In the genomic region with DNA sequence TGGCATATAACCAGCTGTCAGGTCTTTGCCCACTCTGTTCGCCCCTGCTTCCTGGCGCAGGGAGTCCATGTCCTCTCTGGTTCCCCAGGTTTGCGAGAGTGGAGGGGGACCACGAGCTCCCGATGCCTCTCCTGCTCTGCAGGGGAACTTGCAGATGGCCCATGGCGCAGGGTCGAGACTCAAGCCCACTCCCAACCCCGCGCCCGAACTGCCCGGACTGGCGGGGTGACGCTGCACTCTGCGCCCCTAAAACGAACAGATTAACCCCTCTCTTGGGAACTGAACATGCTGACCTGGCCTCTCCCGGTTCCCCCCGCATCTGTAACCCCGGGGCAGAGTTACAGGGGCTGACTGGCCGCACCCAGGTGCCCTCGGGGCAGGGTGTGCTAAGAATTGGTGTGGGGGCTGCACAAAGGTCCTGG, we compare ENCODE assay signal across 8 cellular contexts. TPM values are rescaled to one million over a fixed set of nuclear protein-coding genes. Genes with fewer than 3 reads are reported as not detected.
DNase-seq lines count a peak whose midpoint lies in the region; ATAC-seq, FAIRE-seq and TF ChIP-seq lines count a peak whose summit lies in the region.

No MANE protein-coding gene starts in this region.

- H3K4me1 Mint-ChIP-seq in H9 (peaks cover 19 to 20% of the 10 kb centered on the region in 2 experiments), T-helper 17 cell (peaks cover 22% of the 10 kb centered on the region)

- H3T11ph ChIP-seq in H9 (ENCODE audit: low read length): no peak overlapping the region

- H3K4me2 ChIP-seq in H9 (ENCODE audit: insufficient read depth, insufficient read length, low read length): peak overlapping the region; percentile 49
- peak overlapping the region; percentile 92 for H3K4me2 ChIP-seq in hepatocyte
- H3K4me2 ChIP-seq in smooth muscle cell: peak overlapping the region; percentile 92

- ATAC-seq in T-helper 17 cell: no peak

- H3K27ac Mint-ChIP-seq in H9 (no peak overlapping the region), T-helper 17 cell (peak overlapping the region; percentile 84)

- H3K18ac ChIP-seq in H9 (ENCODE audit: insufficient read length, low read depth, low read length): no peak overlapping the region

- H3K9ac ChIP-seq in H9 (ENCODE audit: extremely low read depth, insufficient read length, low read length) (no peak overlapping the region), smooth muscle cell (ENCODE audit: low read depth) (peak overlapping the region; percentile 42)

- H3K9me3 Mint-ChIP-seq in H9: no peaks in the 10 kb centered on the region

- H3K23ac ChIP-seq in H9 (ENCODE audit: insufficient read length, low read depth, low read length): no peak overlapping the region

- no peak overlapping the region for H3K4ac ChIP-seq in H9 (ENCODE audit: low read depth, low read length)

- H4K20me1 ChIP-seq in H9 (ENCODE audit: control insufficient read depth, insufficient read depth, insufficient read length): no peaks in the 10 kb centered on the region
- no peaks in the 10 kb centered on the region for H4K20me1 ChIP-seq in hepatocyte (ENCODE audit: insufficient read depth, poor library complexity, severe bottlenecking)
- no peaks in the 10 kb centered on the region for H4K20me1 ChIP-seq in smooth muscle cell (ENCODE audit: low read depth)

- H3F3A ChIP-seq in smooth muscle cell (ENCODE audit: low read depth): no peaks in the 10 kb centered on the region

- no CpG with 5 or more reads among the region's 20 CpGs for whole genome bisulfite sequencing in H9 (ENCODE audit: extremely low coverage, insufficient read length, low lambda C conversion rate)
- 19% methylated on average over 19 of the region's 20 CpGs for WGBS in hepatocyte (ENCODE audit: low lambda C conversion rate, missing lambda C conversion rate)
- 18% methylated on average over 20 of the region's 20 CpGs for WGBS in smooth muscle cell (ENCODE audit: low lambda C conversion rate)

- no peak overlapping the region for H2BK20ac ChIP-seq in H9 (ENCODE audit: low read depth, low read length, poor library complexity, severe bottlenecking)

- DNase-seq in H9: no peak
- no peak for DNase-seq in T-helper 17 cell
- DNase-seq in hepatocyte (ENCODE audit: low spot score): no peak
- DNase-seq in smooth muscle cell (lab: John Stamatoyannopoulos, UW; ENCODE audit: unreplicated experiment): no peak
- DNase-seq in GM12892 (ENCODE audit: insufficient read length): no peak
- DNase-seq in GM12891 (ENCODE audit: insufficient read length, low spot score): no peak
- no peak for DNase-seq in GDM1 (lab: John Stamatoyannopoulos, UW)
- DNase-seq in NCI-H510A treated with DMSO at 0.1 percent for 48 hours (lab: John Stamatoyannopoulos, UW): no peak

- H3K9me2 ChIP-seq in hepatocyte (replicated peaks; ENCODE audit: insufficient read depth): no peaks in the 10 kb centered on the region

- H3K79me2 ChIP-seq in H9 (ENCODE audit: insufficient read depth, low read length): no peaks in the 10 kb centered on the region
- H3K79me2 ChIP-seq in hepatocyte: peaks cover 9% of the 10 kb centered on the region
- H3K79me2 ChIP-seq in smooth muscle cell (ENCODE audit: low read depth): no peaks in the 10 kb centered on the region

- no peak overlapping the region for H2BK12ac ChIP-seq in H9 (ENCODE audit: insufficient read length, low read depth, low read length)

- no peak overlapping the region for H2BK5ac ChIP-seq in H9 (ENCODE audit: insufficient read length, low read length)

- TF ChIP-seq CTCF in H9 (conservative IDR thresholded peaks at IDR 0.05): no peak
- TF ChIP-seq CTCF in hepatocyte (IDR thresholded peaks at IDR 0.05; ENCODE audit: poor library complexity): no peak
- no peak for TF ChIP-seq CTCF in smooth muscle cell (IDR thresholded peaks at IDR 0.05; ENCODE audit: borderline replicate concordance, insufficient read depth, poor library complexity, severe bottlenecking)

- no peak overlapping the region for H3K14ac ChIP-seq in H9 (ENCODE audit: insufficient read depth, low read length)

- no peak overlapping the region for H2BK120ac ChIP-seq in H9 (ENCODE audit: low read depth, low read length, poor library complexity, severe bottlenecking)

- H3K4me1 ChIP-seq in H9 (ENCODE audit: insufficient read depth, low read length) (no peaks in the 10 kb centered on the region), hepatocyte (ENCODE audit: insufficient read depth) (peaks cover 7% of the 10 kb centered on the region), smooth muscle cell (ENCODE audit: low read depth) (peaks cover 4% of the 10 kb centered on the region)

- no peak overlapping the region for H3K56ac ChIP-seq in H9 (ENCODE audit: insufficient read length, low read depth, low read length)

- TF ChIP-seq POLR2A in GM12892 (IDR thresholded peaks at IDR 0.05; ENCODE audit: low read depth, low read length) (no peak), GM12891 (IDR thresholded peaks at IDR 0.05; ENCODE audit: low read depth, low read length) (no peak)

- FAIRE-seq in GM12892 (lab: Jason Lieb, UNC) (no peak), GM12891 (lab: Jason Lieb, UNC) (no peak)

- H3K23me2 ChIP-seq in H9 (ENCODE audit: insufficient read length, low read depth, low read length, poor library complexity, severe bottlenecking): peaks cover 16% of the 10 kb centered on the region

- H3K4me3 ChIP-seq in hepatocyte (peak overlapping the region; percentile 96), smooth muscle cell (peak overlapping the region; percentile 86)

- H3K4me3 Mint-ChIP-seq in H9: peak overlapping the region; percentile 88 to 93
- H3K4me3 Mint-ChIP-seq in T-helper 17 cell: peak overlapping the region; percentile 98

- no peaks in the 10 kb centered on the region for H3K36me3 ChIP-seq in hepatocyte (replicated peaks; ENCODE audit: insufficient read depth, low read depth)
- H3K36me3 ChIP-seq in smooth muscle cell (ENCODE audit: low read depth): no peaks in the 10 kb centered on the region

- no peak overlapping the region for H2BK15ac ChIP-seq in H9 (ENCODE audit: low read depth, low read length)

- H2AFZ ChIP-seq in H9 (ENCODE audit: low read length): no peak overlapping the region
- peak overlapping the region; percentile 81 for H2AFZ ChIP-seq in hepatocyte
- H2AFZ ChIP-seq in smooth muscle cell (ENCODE audit: low read depth): peak overlapping the region; percentile 81

- no peak overlapping the region for H3K27ac ChIP-seq in H9 (ENCODE audit: insufficient read length, low read depth, low read length)
- H3K27ac ChIP-seq in hepatocyte: no peak overlapping the region
- no peak overlapping the region for H3K27ac ChIP-seq in smooth muscle cell (ENCODE audit: low read depth)

- no peak overlapping the region for H4K91ac ChIP-seq in H9 (ENCODE audit: insufficient read length, low read depth, low read length)

- H3K36me3 Mint-ChIP-seq in H9 (ENCODE audit: insufficient read depth in 1 of 3, low read depth in 3 of 3): peaks cover 0 to 4% (median 3%) of the 10 kb centered on the region in 3 experiments; a peak in 3 of 7 replicates
- no peaks in the 10 kb centered on the region for H3K36me3 Mint-ChIP-seq in T-helper 17 cell (ENCODE audit: low read depth)

- H3K27me3 Mint-ChIP-seq in H9 (ENCODE audit: low read depth) (peaks cover 20% of the 10 kb centered on the region), T-helper 17 cell (no peaks in the 10 kb centered on the region)

- no peak overlapping the region for H4K5ac ChIP-seq in H9 (ENCODE audit: insufficient read length, low read depth, low read length)

- H2AK5ac ChIP-seq in H9 (ENCODE audit: insufficient read length, low read length): no peak overlapping the region

- no peak overlapping the region for H4K8ac ChIP-seq in H9 (replicated peaks; ENCODE audit: insufficient read length, low read depth, low read length)

- H3K27me3 ChIP-seq in H9 (ENCODE audit: insufficient read depth, low read length): no peaks in the 10 kb centered on the region; the same call in 1 of the 2 replicates
- H3K27me3 ChIP-seq in hepatocyte: no peaks in the 10 kb centered on the region
- no peaks in the 10 kb centered on the region for H3K27me3 ChIP-seq in smooth muscle cell (ENCODE audit: low read depth)

- no peaks in the 10 kb centered on the region for H3K79me1 ChIP-seq in H9 (ENCODE audit: insufficient read depth, low read depth, low read length, poor library complexity, severe bottlenecking)

- H3K9me3 ChIP-seq in H9 (ENCODE audit: control insufficient read depth, low read depth, low read length) (no peaks in the 10 kb centered on the region), T-helper 17 cell (ENCODE audit: control insufficient read depth, low read length, poor library complexity, severe bottlenecking) (no peaks in the 10 kb centered on the region), hepatocyte (ENCODE audit: low read depth) (no peaks in the 10 kb centered on the region), smooth muscle cell (replicated peaks; ENCODE audit: low read depth) (no peaks in the 10 kb centered on the region)

TF ChIP-seq in GM12891, 5 proteins besides CTCF, POLR2A, EP300 and RAD21:
- TF ChIP-seq POLR2AphosphoS5 (IDR thresholded peaks at IDR 0.05; ENCODE audit: low read depth, low read length) (no peak), SPI1 (IDR thresholded peaks at IDR 0.05; ENCODE audit: low read depth, low read length) (no peak), PAX5 (IDR thresholded peaks at IDR 0.05; ENCODE audit: insufficient read depth, low read length, severe bottlenecking) (no peak), POU2F2 (IDR thresholded peaks at IDR 0.05; ENCODE audit: low read depth, low read length) (no peak), TAF1 (IDR thresholded peaks at IDR 0.05; ENCODE audit: low read depth, low read length) (no peak)

RNA-seq across cellular contexts. Expression of a gene that starts 0.7 kb away (rescaled TPM):
- total RNA-seq in H9 (2021) (11.0 TPM in 2 replicates), T-helper 17 cell (1 to 10 TPM; 6.6 to 7.4 TPM), hepatocyte (24.2 and 34.8 TPM in 2 replicates), smooth muscle cell (22.5 and 24.2 TPM in 2 replicates)
- polyA plus RNA-seq in hepatocyte (31.7 and 34.2 TPM in 2 replicates), smooth muscle cell (29.7 and 38.3 TPM in 2 replicates)
- 3.5 TPM for polyA plus RNA-seq in GM12892 (2012; ENCODE audit: missing spikeins)
- 6.5 TPM for polyA plus RNA-seq in GM12891 (2012; ENCODE audit: low read depth, missing spikeins)

RNA-seq across cellular contexts. Expression of a gene that starts 8.6 kb away (rescaled TPM):
- total RNA-seq in H9 (2021) (59.3 and 59.5 TPM in 2 replicates), T-helper 17 cell (under 1 TPM; 0.10 to 0.16 TPM), hepatocyte (39.5 and 45.6 TPM in 2 replicates), smooth muscle cell (5.5 and 8.5 TPM in 2 replicates)
- polyA plus RNA-seq in hepatocyte (45.6 and 52.4 TPM in 2 replicates), smooth muscle cell (2.7 and 11.1 TPM in 2 replicates)
- polyA plus RNA-seq in GM12892 (2012; ENCODE audit: missing spikeins): 0.30 TPM
- polyA plus RNA-seq in GM12891 (2012; ENCODE audit: low read depth, missing spikeins): 0.12 TPM

RNA-seq across cellular contexts. Expression of a gene that starts 19.8 kb away (rescaled TPM):
- 20.1 and 21.1 TPM in 2 replicates for total RNA-seq in H9 (2021)
- 100 to 1,000 TPM; 148 to 171 TPM for total RNA-seq in T-helper 17 cell
- 23.4 and 29.7 TPM in 2 replicates for total RNA-seq in hepatocyte
- polyA plus RNA-seq in hepatocyte: 20.5 and 23.1 TPM in 2 replicates
- 16.5 and 22.7 TPM in 2 replicates for total RNA-seq in smooth muscle cell
- polyA plus RNA-seq in smooth muscle cell: 11.4 and 15.9 TPM in 2 replicates
- 32.2 TPM for polyA plus RNA-seq in GM12892 (2012; ENCODE audit: missing spikeins)
- polyA plus RNA-seq in GM12891 (2012; ENCODE audit: low read depth, missing spikeins): 27.0 TPM
